Comparison of ENCODE assay signal across 9 cellular contexts in the genomic region with DNA sequence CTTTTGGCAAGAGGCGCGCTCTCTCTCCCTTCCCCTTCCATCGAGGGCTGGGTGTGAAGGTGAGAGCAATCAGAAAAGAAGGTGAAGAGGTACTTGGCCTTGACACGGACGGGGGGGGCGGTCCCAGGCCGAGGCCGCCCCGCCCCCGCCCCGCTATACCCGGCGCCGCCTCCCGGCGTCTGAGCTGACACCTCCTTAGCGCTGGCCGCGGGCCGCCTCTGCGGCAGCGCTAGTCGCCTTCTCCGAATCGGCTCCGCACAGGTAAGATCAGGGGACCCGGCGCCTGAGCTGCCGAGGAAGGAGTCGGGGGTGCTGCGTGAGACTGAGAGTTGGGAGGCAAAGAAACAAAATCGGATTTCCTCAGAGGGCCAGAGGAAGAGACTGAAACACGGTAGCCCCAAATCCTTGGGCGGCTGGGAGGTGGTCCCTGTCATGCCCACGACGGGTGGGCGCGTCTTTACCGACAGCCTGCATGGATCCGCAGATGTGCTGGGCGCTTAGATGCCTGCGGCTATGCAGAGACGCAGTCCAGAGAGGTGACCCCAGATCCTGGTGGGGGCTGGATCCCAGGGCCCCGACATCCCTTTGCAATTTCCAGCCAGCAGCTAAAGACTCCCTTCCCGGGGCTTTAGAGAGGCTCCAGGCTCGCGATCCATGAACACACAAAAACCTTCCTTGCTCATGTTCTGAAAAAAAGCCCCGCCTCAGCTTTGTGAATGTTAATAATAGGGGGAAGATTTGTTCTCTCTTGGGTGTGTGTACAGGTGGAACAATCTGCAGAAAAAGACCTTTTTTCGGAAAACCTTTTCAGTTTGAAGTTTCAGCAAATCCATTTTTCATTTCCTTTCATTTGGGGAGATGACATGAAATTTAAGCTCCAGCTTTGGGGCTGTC. TPM values are rescaled to one million over a fixed set of nuclear protein-coding genes. Genes with fewer than 3 reads are reported as not detected.
DNase-seq lines count a peak whose midpoint lies in the region; ATAC-seq and TF ChIP-seq lines count a peak whose summit lies in the region.
"Had no signal": no experiment of that assay in that cellular context is flagged by ENCODE, and none has a peak within 500 bp of the region (broad histone marks: within the 10 kb centered on the region; RNA-seq: fewer than 3 reads in every experiment).

A gene with protein sequence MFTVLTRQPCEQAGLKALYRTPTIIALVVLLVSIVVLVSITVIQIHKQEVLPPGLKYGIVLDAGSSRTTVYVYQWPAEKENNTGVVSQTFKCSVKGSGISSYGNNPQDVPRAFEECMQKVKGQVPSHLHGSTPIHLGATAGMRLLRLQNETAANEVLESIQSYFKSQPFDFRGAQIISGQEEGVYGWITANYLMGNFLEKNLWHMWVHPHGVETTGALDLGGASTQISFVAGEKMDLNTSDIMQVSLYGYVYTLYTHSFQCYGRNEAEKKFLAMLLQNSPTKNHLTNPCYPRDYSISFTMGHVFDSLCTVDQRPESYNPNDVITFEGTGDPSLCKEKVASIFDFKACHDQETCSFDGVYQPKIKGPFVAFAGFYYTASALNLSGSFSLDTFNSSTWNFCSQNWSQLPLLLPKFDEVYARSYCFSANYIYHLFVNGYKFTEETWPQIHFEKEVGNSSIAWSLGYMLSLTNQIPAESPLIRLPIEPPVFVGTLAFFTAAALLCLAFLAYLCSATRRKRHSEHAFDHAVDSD (plus strand): TSS at position 184 of the 894 bp plus-strand sequence. CDS start 874 bp downstream, outside the sequence.

- H3K4me3 Mint-ChIP-seq in activated T-cell treated with anti-CD3 and anti-CD28 coated beads, Interleukin-2, amount 50 U/mL, for 72 hours: peak within 1 kb of the TSS; percentile 72 to 77

- intact Hi-C loops in transverse colon (cut with DNase I; ENCODE audit: low total_unique reads): no loop called here

- H3K9me3 ChIP-seq in fibroblast of lung (ENCODE audit: control insufficient read depth, insufficient read depth, low read depth, low read length) (no peaks in the 10 kb centered on the region), neuron (ENCODE audit: low read length) (no peaks in the 10 kb centered on the region), transverse colon (no peaks in the 10 kb centered on the region)

- no peak for TF ChIP-seq CTCF in fibroblast of lung (conservative IDR thresholded peaks at IDR 0.05 in 1 of 2, IDR thresholded peaks at IDR 0.05 in 1 of 2; ENCODE audit: low read depth in 1 of 2, low read length in 2 of 2)
- TF ChIP-seq CTCF in transverse colon (IDR thresholded peaks at IDR 0.05): no peak

- no peaks in the 10 kb centered on the region for H3K36me3 Mint-ChIP-seq in activated T-cell treated with anti-CD3 and anti-CD28 coated beads, Interleukin-2, amount 50 U/mL, for 72 hours (ENCODE audit: insufficient read depth in 2 of 2)

- H4K20me1 ChIP-seq in fibroblast of lung (ENCODE audit: control insufficient read depth, extremely low read depth, insufficient read depth, low read length): peaks cover 2% of the 10 kb centered on the region

- H3K27ac Mint-ChIP-seq in activated T-cell treated with anti-CD3 and anti-CD28 coated beads, Interleukin-2, amount 50 U/mL, for 72 hours: no peak within 1 kb of the TSS

- no peaks in the 10 kb centered on the region for H3K79me2 ChIP-seq in fibroblast of lung (ENCODE audit: control insufficient read depth, insufficient read depth, low read length)

- H3K9me3 Mint-ChIP-seq in activated T-cell treated with anti-CD3 and anti-CD28 coated beads, Interleukin-2, amount 50 U/mL, for 72 hours: no peaks in the 10 kb centered on the region

- H2AFZ ChIP-seq in fibroblast of lung (ENCODE audit: low read length) (no peak within 1 kb of the TSS), neuron (ENCODE audit: low read depth, low read length) (peak within 1 kb of the TSS; percentile 85)

- peak within 1 kb of the TSS; percentile 63 for H3K4me2 ChIP-seq in fibroblast of lung (ENCODE audit: extremely low read depth, insufficient read depth, low read length)

- TF ChIP-seq EP300 in transverse colon (IDR thresholded peaks at IDR 0.05; ENCODE audit: low read depth): no peak

- no peak for TF ChIP-seq POLR2A in transverse colon (IDR thresholded peaks at IDR 0.05)

- H3K9ac ChIP-seq in fibroblast of lung (ENCODE audit: insufficient read depth, low read length): no peak within 1 kb of the TSS

- H3K4me1 ChIP-seq in fibroblast of lung (ENCODE audit: control insufficient read depth, extremely low read depth, insufficient read depth, low read length) (no peaks in the 10 kb centered on the region), neuron (ENCODE audit: insufficient read depth, low read length) (peaks cover 8% of the 10 kb centered on the region), transverse colon (peaks cover 2 to 8% (median 5%) of the 10 kb centered on the region in 4 donors)

- H3K27ac ChIP-seq in fibroblast of lung (ENCODE audit: insufficient read depth, low read length) (no peak within 1 kb of the TSS), transverse colon (no peak within 1 kb of the TSS)

- peak; percentile 95 to 96 for ATAC-seq in activated T-cell treated with anti-CD3 and anti-CD28 coated beads, Interleukin-2, amount 50 U/mL, for 72 hours (replicated peaks in 1 of 2)

- 12 to 43% methylated on average over 6 to 29 of the region's 49 CpGs for WGBS in transverse colon (ENCODE audit: low coverage in 1 of 2), 2 donors

- H3K36me3 ChIP-seq in fibroblast of lung (ENCODE audit: control insufficient read depth, insufficient read depth, low read length) (no peaks in the 10 kb centered on the region), neuron (ENCODE audit: insufficient read depth, low read length) (no peaks in the 10 kb centered on the region), transverse colon (no peaks in the 10 kb centered on the region)

- H3K4me1 Mint-ChIP-seq in activated T-cell treated with anti-CD3 and anti-CD28 coated beads, Interleukin-2, amount 50 U/mL, for 72 hours (ENCODE audit: low read depth): peaks cover 9% of the 10 kb centered on the region

- H3K27me3 ChIP-seq in fibroblast of lung (ENCODE audit: control insufficient read depth, insufficient read depth, low read length): peaks cover 6% of the 10 kb centered on the region
- peaks cover 43% of the 10 kb centered on the region for H3K27me3 ChIP-seq in neuron (ENCODE audit: insufficient read depth, low read length)
- H3K27me3 ChIP-seq in transverse colon: peaks cover 17% of the 10 kb centered on the region

- H3K27me3 Mint-ChIP-seq in activated T-cell treated with anti-CD3 and anti-CD28 coated beads, Interleukin-2, amount 50 U/mL, for 72 hours (ENCODE audit: low read depth): peaks cover 48% of the 10 kb centered on the region

- DNase-seq in NCI-H345 (lab: John Stamatoyannopoulos, UW): peak; percentile 36
- no peak for DNase-seq in NCI-H345 treated with DMSO at 0.1 percent for 48 hours (lab: John Stamatoyannopoulos, UW; ENCODE audit: unreplicated experiment)
- DNase-seq in activated T-cell treated with anti-CD3 and anti-CD28 coated beads, Interleukin-2, amount 50 U/mL, for 72 hours: peak; percentile 39 to 48
- DNase-seq in fibroblast of lung (ENCODE audit: low read depth in 2 of 2): peak in 1 of 2 donors; percentile 6
- DNase-seq in transverse colon: peak; percentile 26
- no peak for DNase-seq in KG1 (lab: John Stamatoyannopoulos, UW)
- DNase-seq in T1000 (lab: John Stamatoyannopoulos, UW): no peak

- in situ Hi-C loops in transverse colon (cut with MboI; ENCODE audit: low pct_ligation_motif_present in 1 of 4, low pct_unique_long_range_greater_than_20kb in 1 of 4, low sequenced_read_pairs in 3 of 4): no loop called here

- peak within 1 kb of the TSS in 2 of 4 experiments; percentile 28 to 45 for H3K4me3 ChIP-seq in fibroblast of lung (replicated peaks in 1 of 4; ENCODE audit: control extremely low read depth in 1 of 4, insufficient read depth in 1 of 4, low read depth in 3 of 4, low read length in 4 of 4)
- peak within 1 kb of the TSS; percentile 39 for H3K4me3 ChIP-seq in neuron (ENCODE audit: low read length)
- H3K4me3 ChIP-seq in transverse colon: peak within 1 kb of the TSS in 3 of 4 donors; percentile 20 to 46 (median 27)

RNA-seq across cellular contexts. Expression of the gene that starts here (rescaled TPM):
- total RNA-seq in activated T-cell treated with anti-CD3 and anti-CD28 coated beads, Interleukin-2, amount 50 U/mL, for 72 hours: not detected
- total RNA-seq in fibroblast of lung: under 0.01 TPM in 1 of 2 replicates, not detected in the other
- polyA plus RNA-seq in fibroblast of lung: 0.05 TPM in 1 of 2 replicates, not detected in the other
- not detected in 2 replicates for polyA plus RNA-seq in fibroblast of lung (2012)
- polyA minus RNA-seq in fibroblast of lung (ENCODE audit: low replicate concordance): not detected in 2 replicates
- 1 to 10 TPM in 3 of 4 donors, under 1 TPM in 1; 0.37 to 7.2 (median 2.0) TPM for total RNA-seq in transverse colon
- total RNA-seq: SK-MEL-5 had no signal

Comparison
In these comparisons a context has a peak if more than half of its experiments do, and no peak if none do; other contexts are left out.
1. DNase-seq: peak in NCI-H345 (single experiment) and transverse colon (single experiment); none in NCI-H345 treated with DMSO at 0.1 percent for 48 hours (single experiment), KG1 (single experiment) and T1000 (single experiment).
2. Peak in DNase-seq and ATAC-seq in activated T-cell treated with anti-CD3 and anti-CD28 coated beads, Interleukin-2, amount 50 U/mL, for 72 hours; RNA of the gene not detected or under 1 TPM.